In genomic region chr3:146142757-146143156, GRCh38 we compare ENCODE assay signal across 1 cellular context.
TF ChIP-seq lines count a peak whose summit lies in the region.

No MANE protein-coding gene starts in this region.

TF ChIP-seq in IMR-90, 13 proteins besides CTCF, POLR2A, EP300 and RAD21 (continued from another document):
- TF ChIP-seq ELK1 (IDR thresholded peaks at IDR 0.05; ENCODE audit: borderline replicate concordance, low read depth, low read length) (no peak), MAFK (IDR thresholded peaks at IDR 0.05; ENCODE audit: low read depth, low read length) (peak; percentile 95), MXI1 (IDR thresholded peaks at IDR 0.05; ENCODE audit: borderline replicate concordance, low read depth, low read length) (no peak), CEBPB (IDR thresholded peaks at IDR 0.05; ENCODE audit: low read depth, low read length) (no peak), SMC3 (IDR thresholded peaks at IDR 0.05; ENCODE audit: low read depth, low read length) (no peak), FOS (IDR thresholded peaks at IDR 0.05; ENCODE audit: low read depth, low read length) (no peak), USF2 (IDR thresholded peaks at IDR 0.05; ENCODE audit: low read depth, low read length) (no peak)
